1 cellular context compared by ENCODE assay signal in genomic region chr13:21176195-21176981, GRCh38.
TF ChIP-seq lines count a peak whose summit lies in the region.

MRPL57 (plus strand) TSS chr13:21176658; CDS start chr13:21176917, 259 bp downstream.
SKA3 (minus strand) TSS chr13:21176552; CDS start chr13:21176477, 75 bp downstream.

TF ChIP-seq in HCT116, 20 proteins besides CTCF, POLR2A, EP300 and RAD21 (continued from another document):
- TF ChIP-seq EZH2phosphoT487 (IDR thresholded peaks at IDR 0.05; ENCODE audit: borderline replicate concordance): no peak
